In genomic region chr2:201138401-201138970, GRCh38 we compare ENCODE assay signal across 16 cellular contexts. TPM values are rescaled to one million over a fixed set of nuclear protein-coding genes. Genes with fewer than 3 reads are reported as not detected.
A peak's percentile ranks its signal among the peaks of the same experiment; 100 is the strongest.
DNase-seq lines count a peak whose midpoint lies in the region; ATAC-seq and TF ChIP-seq lines count a peak whose summit lies in the region.
"Had no signal": no experiment of that assay in that cellular context is flagged by ENCODE, and none has a peak within 500 bp of the region (broad histone marks: within the 10 kb centered on the region; RNA-seq: fewer than 3 reads in every experiment).

No MANE protein-coding gene starts in this region.

- BruUV-seq in Calu3 (replicated peaks; lab: Mats Ljungman, UMichigan) = no TSS peak

- DNase-seq in activated CD4-positive, alpha-beta T cell treated with anti-CD3 and anti-CD28 coated beads, Interleukin-2, amount 10 ng/mL, durations not matched to agents 24 days and 14 days = no peak
- no peak for DNase-seq in activated CD4-positive, alpha-beta T cell treated with anti-CD3 and anti-CD28 coated beads for 1 hour
- no peak for DNase-seq in Calu3
- no peak for DNase-seq in NCI-H1105 (lab: John Stamatoyannopoulos, UW)
- DNase-seq: C1 segment of cervical spinal cord; DMS53; GM23248; IMR-90; left cardiac atrium; NCI-H2081; posterior cingulate gyrus; stimulated activated CD4-positive, alpha-beta T cell treated with anti-CD3 and anti-CD28 coated beads, Interleukin-4, amount 100 ng/mL, for 24 hours had no signal

- peaks cover 74% of the 10 kb centered on the region for H3K36me3 Mint-ChIP-seq in activated CD4-positive, alpha-beta T cell treated with anti-CD3 and anti-CD28 coated beads, Interleukin-2, amount 10 ng/mL, durations not matched to agents 24 days and 14 days (ENCODE audit: low read depth)
- peaks cover 94% of the 10 kb centered on the region for H3K36me3 Mint-ChIP-seq in Calu3 (ENCODE audit: insufficient read depth, unreplicated experiment)
- peaks cover 95% of the 10 kb centered on the region for H3K36me3 Mint-ChIP-seq in dendritic cell treated with granulocyte-macrophage colony-stimulating factor and Interleukin-4, amounts not matched to agents 40 ng/mL and 50 ng/mL, for 4 days (ENCODE audit: low read depth)

- peak overlapping the region; percentile 62 for H3K27ac ChIP-seq in neutrophil
- H3K27ac ChIP-seq: GM23248 had no signal

- CTCF ChIA-PET in Calu3 (lab: Charles Lee) = no interaction called here

- H3K4me3 ChIP-seq in neutrophil (ENCODE audit: low read depth in 1 of 2, low read length in 1 of 2) = no peak overlapping the region
- H3K4me3 ChIP-seq: GM23248 had no signal

- peak overlapping the region; percentile 28 for H3K4me3 Mint-ChIP-seq in activated CD4-positive, alpha-beta T cell treated with anti-CD3 and anti-CD28 coated beads, Interleukin-2, amount 10 ng/mL, durations not matched to agents 24 days and 14 days
- peak overlapping the region; percentile 5 for H3K4me3 Mint-ChIP-seq in Calu3 (ENCODE audit: low read depth, unreplicated experiment)
- H3K4me3 Mint-ChIP-seq in dendritic cell treated with granulocyte-macrophage colony-stimulating factor and Interleukin-4, amounts not matched to agents 40 ng/mL and 50 ng/mL, for 4 days = no peak overlapping the region

- intact Hi-C loops in activated CD4-positive, alpha-beta T cell treated with anti-CD3 and anti-CD28 coated beads, Interleukin-2, amount 10 ng/mL, durations not matched to agents 24 days and 14 days (cut with micrococcal nuclease) = no loop called here
- intact Hi-C loops in Calu3 (cut with micrococcal nuclease; ENCODE audit: unreplicated experiment) = no loop called here
- intact Hi-C loops in dendritic cell treated with granulocyte-macrophage colony-stimulating factor and Interleukin-4, amounts not matched to agents 40 ng/mL and 50 ng/mL, for 4 days (cut with micrococcal nuclease) = no loop called here

- peak overlapping the region; percentile 63 for H3K27ac Mint-ChIP-seq in activated CD4-positive, alpha-beta T cell treated with anti-CD3 and anti-CD28 coated beads, Interleukin-2, amount 10 ng/mL, durations not matched to agents 24 days and 14 days
- H3K27ac Mint-ChIP-seq in Calu3 (ENCODE audit: unreplicated experiment) = peak overlapping the region; percentile 19
- H3K27ac Mint-ChIP-seq in dendritic cell treated with granulocyte-macrophage colony-stimulating factor and Interleukin-4, amounts not matched to agents 40 ng/mL and 50 ng/mL, for 4 days = peak overlapping the region; percentile 12

- no peaks in the 10 kb centered on the region for H3K27me3 Mint-ChIP-seq in activated CD4-positive, alpha-beta T cell treated with anti-CD3 and anti-CD28 coated beads, Interleukin-2, amount 10 ng/mL, durations not matched to agents 24 days and 14 days
- no peaks in the 10 kb centered on the region for H3K27me3 Mint-ChIP-seq in Calu3 (ENCODE audit: unreplicated experiment)
- H3K27me3 Mint-ChIP-seq in dendritic cell treated with granulocyte-macrophage colony-stimulating factor and Interleukin-4, amounts not matched to agents 40 ng/mL and 50 ng/mL, for 4 days = no peaks in the 10 kb centered on the region

- peaks cover 5 to 10% of the 10 kb centered on the region in 2 experiments for H3K4me1 ChIP-seq in neutrophil (ENCODE audit: control insufficient read depth in 1 of 2, insufficient read depth in 1 of 2, low read depth in 1 of 2, low read length in 1 of 2)

- ATAC-seq in HG03354 (IDR thresholded peaks at IDR 0.05; ENCODE audit: poor library complexity, severe bottlenecking, unreplicated experiment) = no peak
- ATAC-seq in GM18502 (IDR thresholded peaks at IDR 0.05; ENCODE audit: poor library complexity, unreplicated experiment) = no peak

- no peaks in the 10 kb centered on the region for H3K9me3 ChIP-seq in neutrophil

- TF ChIP-seq CTCF in Calu3 (IDR thresholded peaks at IDR 0.05; ENCODE audit: unreplicated experiment) = no peak
- no peak for TF ChIP-seq CTCF in neutrophil (IDR thresholded peaks at IDR 0.05)

- peaks cover 47% of the 10 kb centered on the region for H3K4me1 Mint-ChIP-seq in activated CD4-positive, alpha-beta T cell treated with anti-CD3 and anti-CD28 coated beads, Interleukin-2, amount 10 ng/mL, durations not matched to agents 24 days and 14 days
- H3K4me1 Mint-ChIP-seq in Calu3 (ENCODE audit: low read depth, unreplicated experiment) = peaks cover 37% of the 10 kb centered on the region
- peaks cover 44% of the 10 kb centered on the region for H3K4me1 Mint-ChIP-seq in dendritic cell treated with granulocyte-macrophage colony-stimulating factor and Interleukin-4, amounts not matched to agents 40 ng/mL and 50 ng/mL, for 4 days (ENCODE audit: low read depth)

- H3K36me3 ChIP-seq in neutrophil = peaks cover 99% of the 10 kb centered on the region

- no peaks in the 10 kb centered on the region for H3K9me3 Mint-ChIP-seq in activated CD4-positive, alpha-beta T cell treated with anti-CD3 and anti-CD28 coated beads, Interleukin-2, amount 10 ng/mL, durations not matched to agents 24 days and 14 days
- no peaks in the 10 kb centered on the region for H3K9me3 Mint-ChIP-seq in Calu3 (ENCODE audit: low read depth, unreplicated experiment)
- no peaks in the 10 kb centered on the region for H3K9me3 Mint-ChIP-seq in dendritic cell treated with granulocyte-macrophage colony-stimulating factor and Interleukin-4, amounts not matched to agents 40 ng/mL and 50 ng/mL, for 4 days

- no peaks in the 10 kb centered on the region for H3K27me3 ChIP-seq in neutrophil

RNA-seq across cellular contexts. Expression of gene CFLAR, which starts 22.5 kb away (rescaled TPM):
- 402 and 415 TPM in 2 replicates for total RNA-seq in activated CD4-positive, alpha-beta T cell treated with anti-CD3 and anti-CD28 coated beads, Interleukin-2, amount 10 ng/mL, durations not matched to agents 24 days and 14 days
- total RNA-seq in Calu3 (2022) = 232 and 285 TPM in 2 replicates

RNA-seq across cellular contexts. Expression of gene CASP10, which starts 44.5 kb away (rescaled TPM):
- total RNA-seq in activated CD4-positive, alpha-beta T cell treated with anti-CD3 and anti-CD28 coated beads, Interleukin-2, amount 10 ng/mL, durations not matched to agents 24 days and 14 days = 12.7 and 13.1 TPM in 2 replicates
- 21.4 and 22.5 TPM in 2 replicates for total RNA-seq in Calu3 (2022)

Comparison
In these comparisons a context has a peak if more than half of its experiments do, and no peak if none do; other contexts are left out.
1. H3K27ac Mint-ChIP-seq: peak in every context shown above with its lines; median percentile 63 in activated CD4-positive, alpha-beta T cell treated with anti-CD3 and anti-CD28 coated beads, Interleukin-2, amount 10 ng/mL, durations not matched to agents 24 days and 14 days; 19 in Calu3; 12 in dendritic cell treated with granulocyte-macrophage colony-stimulating factor and Interleukin-4, amounts not matched to agents 40 ng/mL and 50 ng/mL, for 4 days.